ENCODE assay signal across 8 cellular contexts in the genomic region with DNA sequence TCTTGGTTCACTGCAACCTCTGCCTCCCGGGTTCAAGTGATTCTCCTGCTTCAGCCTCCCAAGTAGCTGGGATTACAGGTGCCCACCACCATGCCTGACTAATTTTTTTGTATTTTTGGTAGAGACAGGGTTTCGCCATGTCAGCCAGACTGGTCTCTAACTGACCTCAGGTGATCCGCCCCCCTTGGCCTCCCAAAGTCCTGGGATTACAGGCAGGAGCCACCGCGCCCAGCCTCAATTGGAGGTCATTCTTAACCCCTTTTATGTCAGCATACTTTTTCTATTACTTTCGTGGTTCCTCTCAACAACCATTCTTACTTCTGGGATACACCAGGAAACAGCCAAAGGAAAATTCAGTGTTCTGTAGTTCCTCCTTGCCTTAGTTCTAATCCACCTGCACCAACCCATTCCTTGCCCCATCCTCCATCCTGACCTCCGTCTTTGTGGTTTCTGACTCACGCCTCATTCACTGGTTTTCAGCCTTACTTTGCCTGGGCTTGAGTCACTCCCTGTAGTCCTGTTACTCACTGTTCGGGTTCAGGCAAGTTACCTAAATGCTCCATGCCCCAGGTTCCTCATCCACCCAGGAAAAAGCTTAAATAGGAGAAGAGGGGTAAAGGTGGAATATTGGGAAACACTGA. TPM values are rescaled to one million over a fixed set of nuclear protein-coding genes. Genes with fewer than 3 reads are reported as not detected.
DNase-seq lines count a peak whose midpoint lies in the region; ATAC-seq and TF ChIP-seq lines count a peak whose summit lies in the region.

No MANE protein-coding gene starts in this region.

- H3K23ac ChIP-seq in mesendoderm (ENCODE audit: low read length) = no peak overlapping the region

- H3K27ac ChIP-seq in fibroblast of lung (ENCODE audit: insufficient read depth, low read length) (peak overlapping the region; percentile 41), mesendoderm (ENCODE audit: low read depth, low read length) (no peak overlapping the region), right atrium auricular region (no peak overlapping the region)

- H3K9me3 ChIP-seq in fibroblast of lung (ENCODE audit: control insufficient read depth, insufficient read depth, low read depth, low read length) (no peaks in the 10 kb centered on the region), right atrium auricular region (no peaks in the 10 kb centered on the region)

- H3K27me3 ChIP-seq in fibroblast of lung (ENCODE audit: control insufficient read depth, insufficient read depth, low read length) (no peaks in the 10 kb centered on the region), mesendoderm (ENCODE audit: insufficient read depth, low read length, poor library complexity) (no peaks in the 10 kb centered on the region), right atrium auricular region (no peaks in the 10 kb centered on the region)

- H3K18ac ChIP-seq in mesendoderm (ENCODE audit: low read length) = no peak overlapping the region

- no peaks in the 10 kb centered on the region for H4K20me1 ChIP-seq in fibroblast of lung (ENCODE audit: control insufficient read depth, extremely low read depth, insufficient read depth, low read length)

- H3K4me3 ChIP-seq in fibroblast of lung (replicated peaks in 1 of 4; ENCODE audit: control extremely low read depth in 1 of 4, insufficient read depth in 1 of 4, low read depth in 3 of 4, low read length in 4 of 4) (no peak overlapping the region), mesendoderm (ENCODE audit: low read length) (no peak overlapping the region), right atrium auricular region (no peak overlapping the region)

- H3K79me1 ChIP-seq in mesendoderm (ENCODE audit: low read length) = no peaks in the 10 kb centered on the region

- H4K5ac ChIP-seq in mesendoderm (ENCODE audit: low read length) = no peak overlapping the region

- no peak for TF ChIP-seq CTCF in fibroblast of lung (conservative IDR thresholded peaks at IDR 0.05 in 1 of 2, IDR thresholded peaks at IDR 0.05 in 1 of 2; ENCODE audit: low read depth in 1 of 2, low read length in 2 of 2)
- no peak for TF ChIP-seq CTCF in right atrium auricular region (IDR thresholded peaks at IDR 0.05)

- ATAC-seq in GM19452 (IDR thresholded peaks at IDR 0.05; ENCODE audit: unreplicated experiment) (peak; percentile 37), HG02840 (IDR thresholded peaks at IDR 0.05; ENCODE audit: low FRiP score, unreplicated experiment) (no peak)

- no CpG with 5 or more reads among the region's 9 CpGs for WGBS in mesendoderm (ENCODE audit: extremely low coverage, insufficient coverage, low lambda C conversion rate)

- no peak overlapping the region for H3K56ac ChIP-seq in mesendoderm (ENCODE audit: low read length)

- no peak overlapping the region for H2BK15ac ChIP-seq in mesendoderm (replicated peaks; ENCODE audit: low read depth)

- H2BK5ac ChIP-seq in mesendoderm (ENCODE audit: low read length) = no peak overlapping the region

- H3K36me3 ChIP-seq in fibroblast of lung (ENCODE audit: control insufficient read depth, insufficient read depth, low read length) = no peaks in the 10 kb centered on the region
- no peaks in the 10 kb centered on the region for H3K36me3 ChIP-seq in mesendoderm (ENCODE audit: control insufficient read depth, insufficient read depth, low read length)
- H3K36me3 ChIP-seq in right atrium auricular region = no peaks in the 10 kb centered on the region

- H3K9ac ChIP-seq in fibroblast of lung (ENCODE audit: insufficient read depth, low read length) (no peak overlapping the region), mesendoderm (ENCODE audit: low read length) (no peak overlapping the region)

- in situ Hi-C loops in ACHN (cut with HindIII; ENCODE audit: low pct_ligation_motif_present, low pct_unique_long_range_greater_than_20kb, low sequenced_read_pairs) = no loop called here

- H3K4me2 ChIP-seq in fibroblast of lung (ENCODE audit: extremely low read depth, insufficient read depth, low read length) (peak overlapping the region; percentile 70), mesendoderm (ENCODE audit: low read length) (no peak overlapping the region)

- no peak overlapping the region for H2BK120ac ChIP-seq in mesendoderm (ENCODE audit: low read depth, low read length)

- no peak overlapping the region for H2AK5ac ChIP-seq in mesendoderm (ENCODE audit: low read length)

- no peak overlapping the region for H2AFZ ChIP-seq in fibroblast of lung (ENCODE audit: low read length)

- no peak overlapping the region for H3K4ac ChIP-seq in mesendoderm (ENCODE audit: low read depth, low read length)

- no peak overlapping the region for H4K8ac ChIP-seq in mesendoderm (ENCODE audit: low read depth, low read length)

- H3K79me2 ChIP-seq in fibroblast of lung (ENCODE audit: control insufficient read depth, insufficient read depth, low read length) = no peaks in the 10 kb centered on the region
- H3K79me2 ChIP-seq in mesendoderm (ENCODE audit: control insufficient read depth, insufficient read depth, low read length) = no peaks in the 10 kb centered on the region

- H3K4me1 ChIP-seq in fibroblast of lung (ENCODE audit: control insufficient read depth, extremely low read depth, insufficient read depth, low read length) (peaks cover 20% of the 10 kb centered on the region), mesendoderm (ENCODE audit: control insufficient read depth, low read depth, low read length) (no peaks in the 10 kb centered on the region), right atrium auricular region (no peaks in the 10 kb centered on the region)

- DNase-seq in ACHN = peak; percentile 92
- peak; percentile 19 for DNase-seq in OCI-M1 (lab: John Stamatoyannopoulos, UW)
- peak; percentile 87 to 97 for DNase-seq in fibroblast of lung (ENCODE audit: low read depth in 2 of 2)
- no peak for DNase-seq in mesendoderm
- no peak for DNase-seq in medulla oblongata (ENCODE audit: extremely low spot score)
- DNase-seq in right atrium auricular region (ENCODE audit: low spot score) = no peak

RNA-seq across cellular contexts. Expression of a gene that starts 12.9 kb away (rescaled TPM):
- total RNA-seq in fibroblast of lung (21.3 and 30.2 TPM in 2 replicates), right atrium auricular region (1 to 10 TPM; 7.5 to 8.0 TPM)
- polyA plus RNA-seq in fibroblast of lung = 18.8 and 20.1 TPM in 2 replicates
- polyA plus RNA-seq in fibroblast of lung (2012) = 20.1 and 20.2 TPM in 2 replicates
- polyA minus RNA-seq in fibroblast of lung (ENCODE audit: low replicate concordance) = 13.4 and 17.8 TPM in 2 replicates
- polyA plus RNA-seq in mesendoderm (2013, experiment 1 of 2) = 11.1 TPM
- polyA plus RNA-seq in mesendoderm (2013, experiment 2 of 2) = 12.0 TPM

RNA-seq across cellular contexts. Expression of a gene that starts 29.9 kb away (rescaled TPM):
- 10.0 and 11.4 TPM in 2 replicates for total RNA-seq in fibroblast of lung
- 16.4 and 24.7 TPM in 2 replicates for polyA plus RNA-seq in fibroblast of lung
- 17.1 and 25.7 TPM in 2 replicates for polyA plus RNA-seq in fibroblast of lung (2012)
- polyA minus RNA-seq in fibroblast of lung (ENCODE audit: low replicate concordance) = 3.0 and 26.7 TPM in 2 replicates
- 41.1 TPM for polyA plus RNA-seq in mesendoderm (2013, experiment 1 of 2)
- polyA plus RNA-seq in mesendoderm (2013, experiment 2 of 2) = 40.5 TPM
- 1 to 10 TPM; 7.5 to 8.6 TPM for total RNA-seq in right atrium auricular region

Comparison
In these comparisons a context has a peak if more than half of its experiments do, and no peak if none do; other contexts are left out.
1. DNase-seq: peak in ACHN (single experiment), OCI-M1 (single experiment) and fibroblast of lung (2 of 2); none in mesendoderm (single experiment), medulla oblongata (single experiment) and right atrium auricular region (single experiment).